15 cellular contexts compared by ENCODE assay signal in genomic region chr3:43913549-43913948, GRCh38.
DNase-seq lines count a peak whose midpoint lies in the region; ATAC-seq and TF ChIP-seq lines count a peak whose summit lies in the region.
"Had no signal": no experiment of that assay in that cellular context is flagged by ENCODE, and none has a peak within 500 bp of the region (broad histone marks: within the 10 kb centered on the region; RNA-seq: fewer than 3 reads in every experiment).

No MANE protein-coding gene starts in this region.

- H3K4me3 Mint-ChIP-seq in activated CD8-positive, alpha-beta T cell treated with anti-CD3 and anti-CD28 coated beads for 36 hours, result no peak overlapping the region
- no peak overlapping the region for H3K4me3 Mint-ChIP-seq in activated CD8-positive, alpha-beta T cell treated with anti-CD3 and anti-CD28 coated beads, Interleukin-2, amount 10 ng/mL, durations not matched to agents 7 days and 5 days
- no peak overlapping the region for H3K4me3 Mint-ChIP-seq in stimulated activated effector memory CD8-positive, alpha-beta T cell treated with anti-CD3 and anti-CD28 coated beads, Interleukin-12 subunit alpha, Interleukin-12 subunit beta, amount 100 ng/mL, for 72 hours
- H3K4me3 Mint-ChIP-seq: CD4-positive, alpha-beta memory T cell had no signal

- no peaks in the 10 kb centered on the region for H3K79me2 ChIP-seq in OCI-LY3 (ENCODE audit: low read length)

- intact Hi-C loops in activated CD8-positive, alpha-beta T cell treated with anti-CD3 and anti-CD28 coated beads for 36 hours (cut with micrococcal nuclease), result no loop called here

- no peaks in the 10 kb centered on the region for H3K36me3 Mint-ChIP-seq in activated CD8-positive, alpha-beta T cell treated with anti-CD3 and anti-CD28 coated beads for 36 hours (ENCODE audit: low read depth)
- no peaks in the 10 kb centered on the region for H3K36me3 Mint-ChIP-seq in activated CD8-positive, alpha-beta T cell treated with anti-CD3 and anti-CD28 coated beads, Interleukin-2, amount 10 ng/mL, durations not matched to agents 7 days and 5 days (ENCODE audit: low read depth)
- no peaks in the 10 kb centered on the region for H3K36me3 Mint-ChIP-seq in stimulated activated effector memory CD8-positive, alpha-beta T cell treated with anti-CD3 and anti-CD28 coated beads, Interleukin-12 subunit alpha, Interleukin-12 subunit beta, amount 100 ng/mL, for 72 hours
- H3K36me3 Mint-ChIP-seq: CD4-positive, alpha-beta memory T cell had no signal

- no peak overlapping the region for H3K27ac Mint-ChIP-seq in activated CD8-positive, alpha-beta T cell treated with anti-CD3 and anti-CD28 coated beads for 36 hours
- no peak overlapping the region for H3K27ac Mint-ChIP-seq in activated CD8-positive, alpha-beta T cell treated with anti-CD3 and anti-CD28 coated beads, Interleukin-2, amount 10 ng/mL, durations not matched to agents 7 days and 5 days
- no peak overlapping the region for H3K27ac Mint-ChIP-seq in stimulated activated effector memory CD8-positive, alpha-beta T cell treated with anti-CD3 and anti-CD28 coated beads, Interleukin-12 subunit alpha, Interleukin-12 subunit beta, amount 100 ng/mL, for 72 hours
- H3K27ac Mint-ChIP-seq: CD4-positive, alpha-beta memory T cell had no signal

- no peaks in the 10 kb centered on the region for H3K9me3 Mint-ChIP-seq in activated CD8-positive, alpha-beta T cell treated with anti-CD3 and anti-CD28 coated beads for 36 hours
- H3K9me3 Mint-ChIP-seq in activated CD8-positive, alpha-beta T cell treated with anti-CD3 and anti-CD28 coated beads, Interleukin-2, amount 10 ng/mL, durations not matched to agents 7 days and 5 days (ENCODE audit: insufficient read depth), result no peaks in the 10 kb centered on the region
- H3K9me3 Mint-ChIP-seq in stimulated activated effector memory CD8-positive, alpha-beta T cell treated with anti-CD3 and anti-CD28 coated beads, Interleukin-12 subunit alpha, Interleukin-12 subunit beta, amount 100 ng/mL, for 72 hours, result no peaks in the 10 kb centered on the region

- H3K27me3 ChIP-seq in OCI-LY3 (ENCODE audit: low read depth, low read length), result no peaks in the 10 kb centered on the region

- H3K9me3 ChIP-seq in OCI-LY3 (ENCODE audit: insufficient read depth, low read length), result 0 out of 2 replicates have a peak, but pooled peaks cover 3% of the 10 kb centered on the region
- H3K9me3 ChIP-seq: HAP-1 had no signal

- ATAC-seq in activated CD8-positive, alpha-beta T cell treated with anti-CD3 and anti-CD28 coated beads for 36 hours, result peak; percentile 30
- ATAC-seq in activated CD8-positive, alpha-beta T cell treated with anti-CD3 and anti-CD28 coated beads, Interleukin-2, amount 10 ng/mL, durations not matched to agents 7 days and 5 days, result no peak
- ATAC-seq in stimulated activated effector memory CD8-positive, alpha-beta T cell treated with anti-CD3 and anti-CD28 coated beads, Interleukin-12 subunit alpha, Interleukin-12 subunit beta, amount 100 ng/mL, for 72 hours, result peak; percentile 24
- no peak for ATAC-seq in GM21447 (IDR thresholded peaks at IDR 0.05; ENCODE audit: unreplicated experiment)
- ATAC-seq: HepG2 had no signal

- no peak overlapping the region for H2AFZ ChIP-seq in OCI-LY3 (ENCODE audit: low read depth, low read length)

- no peaks in the 10 kb centered on the region for H4K20me1 ChIP-seq in OCI-LY3 (ENCODE audit: insufficient read depth, low read length)

- no peaks in the 10 kb centered on the region for H3K36me3 ChIP-seq in OCI-LY3 (replicated peaks; ENCODE audit: low read depth, low read length)
- H3K36me3 ChIP-seq: HAP-1 had no signal

- peak; percentile 2 for DNase-seq in activated CD8-positive, alpha-beta T cell treated with anti-CD3 and anti-CD28 coated beads for 36 hours
- no peak for DNase-seq in activated CD8-positive, alpha-beta T cell treated with anti-CD3 and anti-CD28 coated beads, Interleukin-2, amount 10 ng/mL, durations not matched to agents 7 days and 5 days
- no peak for DNase-seq in stimulated activated effector memory CD8-positive, alpha-beta T cell treated with anti-CD3 and anti-CD28 coated beads, Interleukin-12 subunit alpha, Interleukin-12 subunit beta, amount 100 ng/mL, for 72 hours (ENCODE audit: low spot score in 2 of 2)
- DNase-seq in foreskin fibroblast, result no peak
- no peak for DNase-seq in CD1c-positive myeloid dendritic cell (ENCODE audit: extremely low spot score)
- DNase-seq: ACHN; C1 segment of cervical spinal cord; CD4-positive, alpha-beta memory T cell; DMS153; DMS79 treated with DMSO at 0.1 percent for 48 hours; GDM1 had no signal

- peak overlapping the region; percentile 31 for H3K27ac ChIP-seq in OCI-LY3 (ENCODE audit: low read length)

- TF ChIP-seq CTCF in activated CD8-positive, alpha-beta T cell treated with anti-CD3 and anti-CD28 coated beads for 36 hours (IDR thresholded peaks at IDR 0.05), result no peak
- TF ChIP-seq CTCF in OCI-LY3 (IDR thresholded peaks at IDR 0.05; ENCODE audit: low read depth, low read length), result no peak
- no peak for TF ChIP-seq CTCF in foreskin fibroblast (IDR thresholded peaks at IDR 0.05; ENCODE audit: low read depth, low read length)

- peaks cover 35% of the 10 kb centered on the region for H3K4me1 ChIP-seq in OCI-LY3 (ENCODE audit: low read length)
- H3K4me1 ChIP-seq: HAP-1 had no signal

- peak overlapping the region; percentile 40 for H3K4me2 ChIP-seq in OCI-LY3 (ENCODE audit: low read length)

- H3K4me3 ChIP-seq in OCI-LY3 (ENCODE audit: low read length) (no peak overlapping the region; the same call in 1 of the 2 replicates), foreskin fibroblast (ENCODE audit: low read depth in 1 of 2, low read length in 2 of 2) (no peak overlapping the region)
- H3K4me3 ChIP-seq: HAP-1 had no signal

- POLR2A ChIA-PET in activated CD8-positive, alpha-beta T cell treated with anti-CD3 and anti-CD28 coated beads for 36 hours (lab: Charles Lee), result interaction anchor here (0.6 kb wide), 1 partner anchor 9 kb away, joined by 3 read pairs; no protein-coding TSS in a partner anchor
- POLR2A ChIA-PET in activated CD8-positive, alpha-beta T cell treated with anti-CD3 and anti-CD28 coated beads, Interleukin-2, amount 10 ng/mL, durations not matched to agents 7 days and 5 days (lab: Charles Lee), result no interaction called here

- no peaks in the 10 kb centered on the region for H3K4me1 Mint-ChIP-seq in activated CD8-positive, alpha-beta T cell treated with anti-CD3 and anti-CD28 coated beads for 36 hours (ENCODE audit: low read depth)
- no peaks in the 10 kb centered on the region for H3K4me1 Mint-ChIP-seq in activated CD8-positive, alpha-beta T cell treated with anti-CD3 and anti-CD28 coated beads, Interleukin-2, amount 10 ng/mL, durations not matched to agents 7 days and 5 days (ENCODE audit: low read depth)
- no peaks in the 10 kb centered on the region for H3K4me1 Mint-ChIP-seq in stimulated activated effector memory CD8-positive, alpha-beta T cell treated with anti-CD3 and anti-CD28 coated beads, Interleukin-12 subunit alpha, Interleukin-12 subunit beta, amount 100 ng/mL, for 72 hours
- H3K4me1 Mint-ChIP-seq: CD4-positive, alpha-beta memory T cell had no signal

- no peak overlapping the region for H3K9ac ChIP-seq in OCI-LY3 (ENCODE audit: low read length)

- H3K27me3 Mint-ChIP-seq in activated CD8-positive, alpha-beta T cell treated with anti-CD3 and anti-CD28 coated beads for 36 hours, result peaks cover 4% of the 10 kb centered on the region
- peaks cover 8% of the 10 kb centered on the region for H3K27me3 Mint-ChIP-seq in activated CD8-positive, alpha-beta T cell treated with anti-CD3 and anti-CD28 coated beads, Interleukin-2, amount 10 ng/mL, durations not matched to agents 7 days and 5 days (ENCODE audit: low read depth)

- CTCF ChIA-PET in activated CD8-positive, alpha-beta T cell treated with anti-CD3 and anti-CD28 coated beads for 36 hours (lab: Charles Lee), result interaction anchor here (1.7 kb wide), 1 partner anchor 58 kb away, joined by 4 read pairs; no protein-coding TSS in a partner anchor
- CTCF ChIA-PET in activated CD8-positive, alpha-beta T cell treated with anti-CD3 and anti-CD28 coated beads, Interleukin-2, amount 10 ng/mL, durations not matched to agents 7 days and 5 days (lab: Charles Lee), result no interaction called here

Comparison
In these comparisons a context has a peak if more than half of its experiments do, and no peak if none do; other contexts are left out.
1. ATAC-seq: peak in activated CD8-positive, alpha-beta T cell treated with anti-CD3 and anti-CD28 coated beads for 36 hours (single experiment) and stimulated activated effector memory CD8-positive, alpha-beta T cell treated with anti-CD3 and anti-CD28 coated beads, Interleukin-12 subunit alpha, Interleukin-12 subunit beta, amount 100 ng/mL, for 72 hours (single experiment); none in activated CD8-positive, alpha-beta T cell treated with anti-CD3 and anti-CD28 coated beads, Interleukin-2, amount 10 ng/mL, durations not matched to agents 7 days and 5 days (single experiment) and GM21447 (single experiment).